ENCODE assay signal across 10 cellular contexts in genomic region chr19:39951686-39952085, GRCh38. TPM values are rescaled to one million over a fixed set of nuclear protein-coding genes. Genes with fewer than 3 reads are reported as not detected.
DNase-seq lines count a peak whose midpoint lies in the region; ATAC-seq and TF ChIP-seq lines count a peak whose summit lies in the region.
"Had no signal": no experiment of that assay in that cellular context is flagged by ENCODE, and none has a peak within 500 bp of the region (broad histone marks: within the 10 kb centered on the region; RNA-seq: fewer than 3 reads in every experiment).

No MANE protein-coding gene starts in this region.

- H3K4me1 ChIP-seq in aorta (ENCODE audit: control insufficient read depth in 1 of 2, insufficient read depth in 2 of 2, low read length in 2 of 2): no peaks in the 10 kb centered on the region
- H3K4me1 ChIP-seq: gastrocnemius medialis had no signal

- H3K27me3 ChIP-seq in aorta (ENCODE audit: control insufficient read depth in 1 of 2, insufficient read depth in 2 of 2, low read length in 1 of 2): no peaks in the 10 kb centered on the region

- peak overlapping the region; percentile 25 for H3K4me3 Mint-ChIP-seq in activated T-cell treated with anti-CD3 and anti-CD28 coated beads, Interleukin-2, amount 50 U/mL, for 24 hours
- peak overlapping the region; percentile 66 for H3K4me3 Mint-ChIP-seq in activated B cell treated with CpG ODN at 0.5 μM for 24 hours
- peak overlapping the region; percentile 88 to 89 for H3K4me3 Mint-ChIP-seq in stimulated activated naive CD8-positive, alpha-beta T cell treated with anti-CD3 and anti-CD28 coated beads, Interleukin-15, amount 100 ng/mL, for 72 hours
- no peak overlapping the region for H3K4me3 Mint-ChIP-seq in chondrocyte (ENCODE audit: unreplicated experiment)

- peaks cover 80% of the 10 kb centered on the region for H3K4me1 Mint-ChIP-seq in activated T-cell treated with anti-CD3 and anti-CD28 coated beads, Interleukin-2, amount 50 U/mL, for 24 hours (ENCODE audit: low read depth)
- H3K4me1 Mint-ChIP-seq in activated B cell treated with CpG ODN at 0.5 μM for 24 hours (peaks cover 81% of the 10 kb centered on the region), chondrocyte (ENCODE audit: low read depth) (no peaks in the 10 kb centered on the region)
- H3K4me1 Mint-ChIP-seq in stimulated activated naive CD8-positive, alpha-beta T cell treated with anti-CD3 and anti-CD28 coated beads, Interleukin-15, amount 100 ng/mL, for 72 hours: peaks cover 87% of the 10 kb centered on the region

- no peaks in the 10 kb centered on the region for H3K9me3 ChIP-seq in aorta (ENCODE audit: control insufficient read depth, low read length)
- H3K9me3 ChIP-seq: gastrocnemius medialis had no signal

- peaks cover 14% of the 10 kb centered on the region for H3K36me3 Mint-ChIP-seq in activated T-cell treated with anti-CD3 and anti-CD28 coated beads, Interleukin-2, amount 50 U/mL, for 24 hours (ENCODE audit: low read depth)
- H3K36me3 Mint-ChIP-seq in activated B cell treated with CpG ODN at 0.5 μM for 24 hours (ENCODE audit: low read depth): peaks cover 5% of the 10 kb centered on the region
- no peaks in the 10 kb centered on the region for H3K36me3 Mint-ChIP-seq in chondrocyte (ENCODE audit: low read depth)

- no peak overlapping the region for H3K27ac ChIP-seq in aorta (ENCODE audit: low read depth in 1 of 2, low read length in 2 of 2)
- H3K27ac ChIP-seq: C4-2B, gastrocnemius medialis had no signal

- H3K4me3 ChIP-seq in fibroblast of pulmonary artery (replicated peaks; ENCODE audit: low read depth, low read length) (no peak overlapping the region), aorta (ENCODE audit: low read length in 2 of 2) (no peak overlapping the region)
- H3K4me3 ChIP-seq: gastrocnemius medialis had no signal

- H3K9me3 Mint-ChIP-seq in activated T-cell treated with anti-CD3 and anti-CD28 coated beads, Interleukin-2, amount 50 U/mL, for 24 hours: peaks cover 5% of the 10 kb centered on the region
- H3K9me3 Mint-ChIP-seq in activated B cell treated with CpG ODN at 0.5 μM for 24 hours: peaks cover 2% of the 10 kb centered on the region
- H3K9me3 Mint-ChIP-seq in stimulated activated naive CD8-positive, alpha-beta T cell treated with anti-CD3 and anti-CD28 coated beads, Interleukin-15, amount 100 ng/mL, for 72 hours: peaks cover 4 to 15% of the 10 kb centered on the region in 2 donors
- H3K9me3 Mint-ChIP-seq in chondrocyte (ENCODE audit: low read depth): no peaks in the 10 kb centered on the region

- CTCF ChIA-PET in activated B cell treated with CpG ODN at 0.5 μM for 24 hours (lab: Charles Lee): interaction anchor here (1.8 kb wide), 1 partner anchor 19 kb away, joined by 15 read pairs; the partner anchor contains the start of gene PSMC4

- intact Hi-C loops in activated B cell treated with CpG ODN at 0.5 μM for 24 hours (cut with micrococcal nuclease) (loop anchor here (2.0 to 5.0 kb wide), 2 partner anchors 15 to 44 kb away; no protein-coding TSS in a partner anchor), aorta (cut with DNase I) (no loop called here)

- peak; percentile 27 for DNase-seq in activated T-cell treated with anti-CD3 and anti-CD28 coated beads, Interleukin-2, amount 50 U/mL, for 24 hours
- no peak for DNase-seq in activated T-cell treated with anti-CD3 and anti-CD28 coated beads, Interleukin-2, amount 50 U/mL, for 1 hour
- DNase-seq in activated B cell treated with CpG ODN at 0.5 μM for 24 hours: no peak
- peak; percentile 74 for DNase-seq in fibroblast of pulmonary artery (ENCODE audit: low read depth)
- no peak for DNase-seq in stimulated activated naive CD8-positive, alpha-beta T cell treated with anti-CD3 and anti-CD28 coated beads, Interleukin-15, amount 100 ng/mL, for 72 hours
- no peak for DNase-seq in NCI-H748 (lab: John Stamatoyannopoulos, UW; ENCODE audit: unreplicated experiment)
- DNase-seq in chondrocyte (ENCODE audit: low spot score): no peak
- DNase-seq in aorta: no peak
- DNase-seq: gastrocnemius medialis had no signal

- H3K36me3 ChIP-seq in aorta (ENCODE audit: control insufficient read depth in 1 of 2, insufficient read depth in 2 of 2, low read length in 1 of 2): no peaks in the 10 kb centered on the region
- H3K36me3 ChIP-seq: gastrocnemius medialis had no signal

- no peaks in the 10 kb centered on the region for H3K27me3 Mint-ChIP-seq in activated T-cell treated with anti-CD3 and anti-CD28 coated beads, Interleukin-2, amount 50 U/mL, for 24 hours
- H3K27me3 Mint-ChIP-seq in activated B cell treated with CpG ODN at 0.5 μM for 24 hours (no peaks in the 10 kb centered on the region), chondrocyte (ENCODE audit: low read depth) (no peaks in the 10 kb centered on the region)
- no peaks in the 10 kb centered on the region for H3K27me3 Mint-ChIP-seq in stimulated activated naive CD8-positive, alpha-beta T cell treated with anti-CD3 and anti-CD28 coated beads, Interleukin-15, amount 100 ng/mL, for 72 hours

- TF ChIP-seq CTCF in activated B cell treated with CpG ODN at 0.5 μM for 24 hours (IDR thresholded peaks at IDR 0.05) (no peak), fibroblast of pulmonary artery (IDR thresholded peaks at IDR 0.05; ENCODE audit: low read length, missing control alignments) (no peak), chondrocyte (IDR thresholded peaks at IDR 0.05) (no peak)

- peak overlapping the region; percentile 63 for H3K27ac Mint-ChIP-seq in activated T-cell treated with anti-CD3 and anti-CD28 coated beads, Interleukin-2, amount 50 U/mL, for 24 hours
- H3K27ac Mint-ChIP-seq in activated B cell treated with CpG ODN at 0.5 μM for 24 hours (peak overlapping the region; percentile 93), chondrocyte (ENCODE audit: unreplicated experiment) (no peak overlapping the region)
- H3K27ac Mint-ChIP-seq in stimulated activated naive CD8-positive, alpha-beta T cell treated with anti-CD3 and anti-CD28 coated beads, Interleukin-15, amount 100 ng/mL, for 72 hours: peak overlapping the region; percentile 96 to 97

- no peak for ATAC-seq in activated B cell treated with CpG ODN at 0.5 μM for 24 hours (ENCODE audit: low read depth)
- ATAC-seq in stimulated activated naive CD8-positive, alpha-beta T cell treated with anti-CD3 and anti-CD28 coated beads, Interleukin-15, amount 100 ng/mL, for 72 hours: peak; percentile 66
- ATAC-seq in aorta (ENCODE audit: low FRiP score): no peak
- ATAC-seq: gastrocnemius medialis had no signal

- 54 to 58% methylated on average over 3 of the region's 3 CpGs for WGBS in aorta, 2 donors

- POLR2A ChIA-PET in activated B cell treated with CpG ODN at 0.5 μM for 24 hours (lab: Charles Lee): interaction anchor here (1.2 to 3.5 kb wide), 2 partner anchors 10 to 19 kb away, joined by 4 to 51 read pairs; partner anchors contain the start of gene PSMC4

RNA-seq across cellular contexts. Expression of gene FCGBP, which starts 17.3 kb away (rescaled TPM):
- total RNA-seq in activated B cell treated with CpG ODN at 0.5 μM for 24 hours (5.8 and 6.1 TPM in 2 replicates), chondrocyte (0.31 to 1.6 TPM (median 0.42 TPM) in 3 replicates), aorta (100 to 1,000 TPM in 1 of 2 donors, 10 to 100 TPM in 1; 71.2 to 790 TPM)
- polyA plus RNA-seq in aorta: 10 to 100 TPM in 1 of 2 donors, 1 to 10 TPM in 1; 1.4 to 16.5 TPM

RNA-seq across cellular contexts. Expression of gene PSMC4, which starts 19.3 kb away (rescaled TPM):
- total RNA-seq in activated B cell treated with CpG ODN at 0.5 μM for 24 hours: 109 and 115 TPM in 2 replicates
- total RNA-seq in chondrocyte: 75.2 to 94.4 TPM (median 75.4 TPM) in 3 replicates
- 10 to 100 TPM; 53.3 to 66.8 TPM for total RNA-seq in aorta
- 10 to 100 TPM; 37.7 to 61.0 TPM for polyA plus RNA-seq in aorta

RNA-seq across cellular contexts. Expression of gene ZNF546, which starts 45.2 kb away (rescaled TPM):
- total RNA-seq in activated B cell treated with CpG ODN at 0.5 μM for 24 hours (5.8 and 11.6 TPM in 2 replicates), chondrocyte (2.0 to 7.5 TPM (median 3.6 TPM) in 3 replicates), aorta (10 to 100 TPM in 1 of 2 donors, 1 to 10 TPM in 1; 4.3 to 10.6 TPM)
- polyA plus RNA-seq in aorta: 1 to 10 TPM in 1 of 2 donors, under 1 TPM in 1; 0.50 to 1.9 TPM

Comparison
In these comparisons a context has a peak if more than half of its experiments do, and no peak if none do; other contexts are left out.
1. DNase-seq: peak in activated T-cell treated with anti-CD3 and anti-CD28 coated beads, Interleukin-2, amount 50 U/mL, for 24 hours (single experiment) and fibroblast of pulmonary artery (single experiment); none in activated T-cell treated with anti-CD3 and anti-CD28 coated beads, Interleukin-2, amount 50 U/mL, for 1 hour (single experiment), activated B cell treated with CpG ODN at 0.5 μM for 24 hours (single experiment), stimulated activated naive CD8-positive, alpha-beta T cell treated with anti-CD3 and anti-CD28 coated beads, Interleukin-15, amount 100 ng/mL, for 72 hours (0 of 2), NCI-H748 (single experiment), chondrocyte (single experiment) and aorta (0 of 2).
2. RNA of gene FCGBP, which starts 17.3 kb away (total RNA-seq): 71.2 to 790 TPM in aorta; 5.8 to 6.1 TPM in activated B cell treated with CpG ODN at 0.5 μM for 24 hours and 0.31 to 1.6 TPM in chondrocyte; every median in the first group is over 10 times any median in the second.